In genomic region chr3:49173116-49173791, GRCh38 we compare ENCODE assay signal across 1 cellular context.
TF ChIP-seq lines count a peak whose summit lies in the region.

No MANE protein-coding gene starts in this region.

TF ChIP-seq in HepG2, 621 proteins besides CTCF, POLR2A, EP300 and RAD21 (continued from another document and continues in another):
- TF ChIP-seq PAXIP1 (CRISPR knock-in tag; conservative IDR thresholded peaks at IDR 0.05) (peak; percentile 64), ETV5 (CRISPR knock-in tag; IDR thresholded peaks at IDR 0.05; ENCODE audit: borderline replicate concordance) (0 out of 2 replicates have a peak, but pooled peaks have one; percentile 13), SNAPC2 (CRISPR knock-in tag; IDR thresholded peaks at IDR 0.05) (no peak), IRF9 (CRISPR knock-in tag; IDR thresholded peaks at IDR 0.05; ENCODE audit: borderline replicate concordance) (no peak), RXRB (CRISPR knock-in tag; IDR thresholded peaks at IDR 0.05; ENCODE audit: borderline replicate concordance) (no peak), PHF20 (CRISPR knock-in tag; IDR thresholded peaks at IDR 0.05) (no peak), ZNF281 (CRISPR knock-in tag; IDR thresholded peaks at IDR 0.05; ENCODE audit: borderline replicate concordance) (peak; percentile 81; the same call in 1 of the 2 replicates), SRF (IDR thresholded peaks at IDR 0.05; ENCODE audit: low read depth, low read length) (0 out of 2 replicates have a peak, but pooled peaks have one; percentile 41), SNAPC5 (CRISPR knock-in tag; IDR thresholded peaks at IDR 0.05; ENCODE audit: borderline replicate concordance) (no peak), ZFP36L1 (CRISPR knock-in tag; IDR thresholded peaks at IDR 0.05) (no peak), ZZZ3 (CRISPR knock-in tag; IDR thresholded peaks at IDR 0.05; ENCODE audit: borderline replicate concordance) (no peak), ZNF143 (CRISPR knock-in tag; IDR thresholded peaks at IDR 0.05) (no peak), ZFYVE20 (CRISPR knock-in tag; IDR thresholded peaks at IDR 0.05; ENCODE audit: borderline replicate concordance, low read depth) (no peak), SOX13 (IDR thresholded peaks at IDR 0.05) (no peak), SOX13 (CRISPR knock-in tag; conservative IDR thresholded peaks at IDR 0.05 in 1 of 2, IDR thresholded peaks at IDR 0.05 in 1 of 2) (no peak; a peak in 1 of 4 replicates), ZNF530 (CRISPR knock-in tag; IDR thresholded peaks at IDR 0.05; ENCODE audit: low read depth) (no peak), ZXDC (CRISPR knock-in tag; IDR thresholded peaks at IDR 0.05) (no peak), MTF2 (CRISPR knock-in tag; IDR thresholded peaks at IDR 0.05; ENCODE audit: borderline replicate concordance) (no peak), ZNF550 (CRISPR knock-in tag; IDR thresholded peaks at IDR 0.05; ENCODE audit: borderline replicate concordance) (no peak), ZFX (CRISPR knock-in tag; IDR thresholded peaks at IDR 0.05; ENCODE audit: low read depth) (peak; percentile 2; the same call in 1 of the 2 replicates), ZNF839 (CRISPR knock-in tag; IDR thresholded peaks at IDR 0.05; ENCODE audit: borderline replicate concordance) (no peak), PRPF4 (IDR thresholded peaks at IDR 0.05; ENCODE audit: low read depth, low read length, poor library complexity, severe bottlenecking) (no peak), ZNF337 (CRISPR knock-in tag; IDR thresholded peaks at IDR 0.05; ENCODE audit: borderline replicate concordance, low read depth) (no peak), ZBTB8A (CRISPR knock-in tag; IDR thresholded peaks at IDR 0.05; ENCODE audit: borderline replicate concordance, low read depth) (no peak), JDP2 (CRISPR knock-in tag; IDR thresholded peaks at IDR 0.05; ENCODE audit: borderline replicate concordance) (no peak), TBX2 (CRISPR knock-in tag; IDR thresholded peaks at IDR 0.05; ENCODE audit: borderline replicate concordance) (0 out of 2 replicates have a peak, but pooled peaks have one; percentile 21), SPEN (CRISPR knock-in tag; IDR thresholded peaks at IDR 0.05; ENCODE audit: low read depth) (no peak), SRSF4 (IDR thresholded peaks at IDR 0.05; ENCODE audit: low read depth, low read length, poor library complexity, severe bottlenecking) (no peak), REPIN1 (CRISPR knock-in tag; IDR thresholded peaks at IDR 0.05; ENCODE audit: borderline replicate concordance, low read depth) (0 out of 2 replicates have a peak, but pooled peaks have one; percentile 24), JUN (CRISPR knock-in tag; IDR thresholded peaks at IDR 0.05) (no peak), THRA (CRISPR knock-in tag; IDR thresholded peaks at IDR 0.05; ENCODE audit: borderline replicate concordance) (no peak), ZUFSP (CRISPR knock-in tag; IDR thresholded peaks at IDR 0.05; ENCODE audit: borderline replicate concordance) (no peak), TFAP4 (IDR thresholded peaks at IDR 0.05; ENCODE audit: borderline replicate concordance, low read depth) (peak; percentile 95), THYN1 (CRISPR knock-in tag; IDR thresholded peaks at IDR 0.05; ENCODE audit: borderline replicate concordance, low read depth) (no peak), SP1 (IDR thresholded peaks at IDR 0.05) (no peak), SP1 (CRISPR knock-in tag; IDR thresholded peaks at IDR 0.05) (no peak), SAFB2 (CRISPR knock-in tag; IDR thresholded peaks at IDR 0.05; ENCODE audit: borderline replicate concordance, low read depth) (no peak), ZNF253 (CRISPR knock-in tag; IDR thresholded peaks at IDR 0.05; ENCODE audit: borderline replicate concordance) (no peak), PLRG1 (conservative IDR thresholded peaks at IDR 0.05) (no peak), ZNF484 (CRISPR knock-in tag; IDR thresholded peaks at IDR 0.05; ENCODE audit: borderline replicate concordance, low read depth) (no peak), PATZ1 (CRISPR knock-in tag; IDR thresholded peaks at IDR 0.05) (peak; percentile 37; the same call in 1 of the 2 replicates), ZNF160 (CRISPR knock-in tag; IDR thresholded peaks at IDR 0.05) (no peak), ZNF883 (CRISPR knock-in tag; IDR thresholded peaks at IDR 0.05; ENCODE audit: not compliant biosample characterization) (no peak), ZNF451 (CRISPR knock-in tag; IDR thresholded peaks at IDR 0.05) (no peak), LBX2 (CRISPR knock-in tag; IDR thresholded peaks at IDR 0.05; ENCODE audit: borderline replicate concordance) (no peak)
